Comparison of ENCODE assay signal across 22 cellular contexts in the genomic region with DNA sequence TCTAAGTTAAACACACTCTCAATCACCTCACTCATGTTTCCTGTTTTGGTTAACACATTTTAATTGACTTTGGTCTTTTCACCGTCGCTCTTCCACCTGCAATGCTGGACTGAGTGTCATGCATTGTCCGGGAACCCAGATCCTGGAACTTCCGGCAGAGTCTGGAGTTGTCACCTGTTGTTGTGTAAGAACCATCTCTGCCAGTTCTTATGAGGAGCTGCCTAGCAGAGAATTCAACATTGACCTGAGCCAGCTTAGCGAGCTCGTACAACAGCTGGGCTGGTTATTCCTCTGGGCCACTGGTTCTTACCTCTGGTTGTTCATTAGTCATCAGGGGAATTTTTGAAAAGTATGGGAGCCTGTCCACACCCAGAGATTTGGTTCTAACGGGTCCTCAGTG.
"Had no signal": no experiment of that assay in that cellular context is flagged by ENCODE, and none has a peak within 500 bp of the region (broad histone marks: within the 10 kb centered on the region; RNA-seq: fewer than 3 reads in every experiment).

No MANE protein-coding gene starts in this region.

- H3K27ac ChIP-seq: colonic mucosa, epithelial cell of prostate, gastroesophageal sphincter, left lung, right atrium auricular region, skin epidermis, tibial nerve had no signal

- DNase-seq: activated CD4-positive, alpha-beta T cell treated with anti-CD3 and anti-CD28 coated beads, Interleukin-2, amount 10 ng/mL, durations not matched to agents 7 days and 5 days; activated CD4-positive, CD25-positive, alpha-beta regulatory T cell; activated naive CD4-positive, alpha-beta T cell treated with anti-CD3 and anti-CD28 coated beads, Interleukin-2, amount 10 ng/mL, durations not matched to agents 7 days and 5 days; activated T-cell treated with anti-CD3 and anti-CD28 coated beads, Interleukin-2, amount 50 U/mL, for 24 hours; caudate nucleus; colonic mucosa; kidney; left lung; mucosa of descending colon; naive thymus-derived CD8-positive, alpha-beta T cell; occipital lobe; stimulated activated CD4-positive, alpha-beta T cell treated with anti-CD3 and anti-CD28 coated beads, Interleukin-15, amount 100 ng/mL, for 24 hours; stimulated activated CD4-positive, alpha-beta T cell treated with anti-CD3 and anti-CD28 coated beads, Interleukin-4, amount 100 ng/mL, for 1 hour; stimulated activated naive CD4-positive, alpha-beta T cell treated with Interleukin-2 at 50 U/mL for 16 hours; substantia nigra had no signal

- H3K4me3 Mint-ChIP-seq: activated CD4-positive, alpha-beta T cell treated with anti-CD3 and anti-CD28 coated beads, Interleukin-2, amount 10 ng/mL, durations not matched to agents 7 days and 5 days; activated naive CD4-positive, alpha-beta T cell treated with anti-CD3 and anti-CD28 coated beads, Interleukin-2, amount 10 ng/mL, durations not matched to agents 7 days and 5 days; activated T-cell treated with anti-CD3 and anti-CD28 coated beads, Interleukin-2, amount 50 U/mL, for 24 hours; memory B cell; naive thymus-derived CD8-positive, alpha-beta T cell; T-helper 2 cell treated with Interferon-gamma antibody and Interleukin-4, amounts not matched to agents 5 μg/mL and 100 μg/mL, for 36 hours had no signal

- H3K9me3 ChIP-seq: colonic mucosa, gastroesophageal sphincter, left lung, mucosa of descending colon, right atrium auricular region, tibial nerve had no signal

- H3K4me3 ChIP-seq: colonic mucosa, gastroesophageal sphincter, left lung, mucosa of descending colon, right atrium auricular region, skin epidermis, tibial nerve had no signal

- H3K27me3 ChIP-seq: colonic mucosa, gastroesophageal sphincter, right atrium auricular region, tibial nerve had no signal

- H3K27ac Mint-ChIP-seq: activated CD4-positive, alpha-beta T cell treated with anti-CD3 and anti-CD28 coated beads, Interleukin-2, amount 10 ng/mL, durations not matched to agents 7 days and 5 days; activated naive CD4-positive, alpha-beta T cell treated with anti-CD3 and anti-CD28 coated beads, Interleukin-2, amount 10 ng/mL, durations not matched to agents 7 days and 5 days; activated T-cell treated with anti-CD3 and anti-CD28 coated beads, Interleukin-2, amount 50 U/mL, for 24 hours; memory B cell; T-helper 2 cell treated with Interferon-gamma antibody and Interleukin-4, amounts not matched to agents 5 μg/mL and 100 μg/mL, for 36 hours had no signal

- H3K9me3 Mint-ChIP-seq: activated CD4-positive, alpha-beta T cell treated with anti-CD3 and anti-CD28 coated beads, Interleukin-2, amount 10 ng/mL, durations not matched to agents 7 days and 5 days; activated naive CD4-positive, alpha-beta T cell treated with anti-CD3 and anti-CD28 coated beads, Interleukin-2, amount 10 ng/mL, durations not matched to agents 7 days and 5 days; activated T-cell treated with anti-CD3 and anti-CD28 coated beads, Interleukin-2, amount 50 U/mL, for 24 hours; memory B cell; naive thymus-derived CD8-positive, alpha-beta T cell; T-helper 2 cell treated with Interferon-gamma antibody and Interleukin-4, amounts not matched to agents 5 μg/mL and 100 μg/mL, for 36 hours had no signal

- H3K4me1 ChIP-seq: colonic mucosa, gastroesophageal sphincter, left lung, right atrium auricular region, tibial nerve had no signal

- H3K36me3 Mint-ChIP-seq: activated naive CD4-positive, alpha-beta T cell treated with anti-CD3 and anti-CD28 coated beads, Interleukin-2, amount 10 ng/mL, durations not matched to agents 7 days and 5 days; memory B cell; naive thymus-derived CD8-positive, alpha-beta T cell had no signal

- H3K27me3 Mint-ChIP-seq: memory B cell; naive thymus-derived CD8-positive, alpha-beta T cell had no signal

- H3K4me1 Mint-ChIP-seq: activated CD4-positive, alpha-beta T cell treated with anti-CD3 and anti-CD28 coated beads, Interleukin-2, amount 10 ng/mL, durations not matched to agents 7 days and 5 days; activated naive CD4-positive, alpha-beta T cell treated with anti-CD3 and anti-CD28 coated beads, Interleukin-2, amount 10 ng/mL, durations not matched to agents 7 days and 5 days had no signal

- ATAC-seq: gastroesophageal sphincter; left lung; mucosa of descending colon; naive thymus-derived CD8-positive, alpha-beta T cell had no signal

- H3K36me3 ChIP-seq: colonic mucosa, gastroesophageal sphincter, left lung, right atrium auricular region, tibial nerve had no signal

- FAIRE-seq: kidney had no signal
